Comparison of ENCODE assay signal across 19 cellular contexts in the genomic region with DNA sequence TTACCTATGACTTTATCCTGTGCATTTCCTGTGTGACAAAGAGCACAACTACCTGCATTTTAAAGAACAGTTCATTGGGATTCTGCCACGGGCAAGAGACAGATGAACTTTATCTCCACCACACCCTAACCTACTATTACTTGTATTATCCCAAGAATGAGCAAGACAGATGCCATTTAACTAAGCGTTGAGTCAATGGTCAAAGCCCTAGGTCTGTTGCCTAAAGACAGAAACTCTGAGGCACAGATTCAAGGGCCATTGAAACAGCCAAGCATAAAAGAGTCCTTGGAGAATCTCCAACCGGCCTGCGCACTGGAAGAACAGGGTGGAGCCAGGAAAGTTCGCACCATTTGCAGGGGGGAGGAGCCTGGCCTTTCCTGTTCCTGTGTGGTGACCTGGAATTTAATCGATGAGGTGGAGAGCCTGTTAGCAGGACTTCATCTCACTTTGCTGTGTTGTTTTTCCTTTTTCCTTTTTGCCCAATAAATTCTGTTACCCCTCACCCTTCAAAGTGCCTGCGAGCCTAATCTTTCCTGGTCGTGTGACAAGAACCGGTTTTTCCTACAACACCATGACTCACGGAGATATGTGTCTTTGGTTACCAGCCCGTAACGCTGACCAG.
DNase-seq lines count a peak whose midpoint lies in the region; ATAC-seq and TF ChIP-seq lines count a peak whose summit lies in the region.
"Had no signal": no experiment of that assay in that cellular context is flagged by ENCODE, and none has a peak within 500 bp of the region (broad histone marks: within the 10 kb centered on the region; RNA-seq: fewer than 3 reads in every experiment).

No MANE protein-coding gene starts in this region.

- no peak for TF ChIP-seq CTCF in colonic mucosa (IDR thresholded peaks at IDR 0.05)

- intact Hi-C loops in colonic mucosa (cut with DNase I) = no loop called here

- peak; percentile 38 for DNase-seq in DMS53 (lab: John Stamatoyannopoulos, UW)
- DNase-seq in NCI-H1048 (lab: John Stamatoyannopoulos, UW) = peak; percentile 27
- peak; percentile 48 for DNase-seq in colonic mucosa
- no peak for DNase-seq in effector CD4-positive, alpha-beta T cell
- DNase-seq in NCI-H345 (lab: John Stamatoyannopoulos, UW) = no peak
- DNase-seq in activated naive CD4-positive, alpha-beta T cell (lab: John Stamatoyannopoulos, UW) = no peak
- DNase-seq: activated CD4-positive, alpha-beta T cell treated with anti-CD3 and anti-CD28 coated beads, Interleukin-2, amount 50 U/mL, for 4 hours; activated CD8-positive, alpha-beta memory T cell treated with anti-CD3 and anti-CD28 coated beads, Interleukin-2, amount 50 U/mL, for 48 hours; activated naive CD8-positive, alpha-beta T cell treated with anti-CD3 and anti-CD28 coated beads, Interleukin-2, amount 50 U/mL, for 24 hours; brain microvascular endothelial cell; head of caudate nucleus; NCI-H1694 treated with DMSO at 0.1 percent for 48 hours; psoas muscle; stimulated activated CD4-positive, alpha-beta T cell treated with anti-CD3 and anti-CD28 coated beads, Interleukin-1b, Interleukin-23, amount 100 ng/mL, for 48 hours had no signal

- H3K4me1 ChIP-seq in colonic mucosa (peaks cover 4% of the 10 kb centered on the region), mucosa of rectum (ENCODE audit: control insufficient read depth in 2 of 2, insufficient read depth in 2 of 2, low read length in 2 of 2) (peaks cover 0 to 5% of the 10 kb centered on the region in 2 donors)
- H3K4me1 ChIP-seq: psoas muscle, suprapubic skin had no signal

- H3K27ac ChIP-seq in colonic mucosa (peak overlapping the region; percentile 46), mucosa of rectum (ENCODE audit: low read depth in 2 of 2, low read length in 2 of 2) (peak overlapping the region; percentile 49 to 65)
- H3K27ac ChIP-seq: brain microvascular endothelial cell, psoas muscle, suprapubic skin had no signal

- H3K9me3 ChIP-seq in colonic mucosa (no peaks in the 10 kb centered on the region), mucosa of rectum (ENCODE audit: control insufficient read depth in 2 of 2, low read length in 2 of 2) (no peaks in the 10 kb centered on the region)
- H3K9me3 ChIP-seq: psoas muscle, suprapubic skin had no signal

- no peak overlapping the region for H3K9ac ChIP-seq in colonic mucosa (ENCODE audit: low read depth in 2 of 2, low read length in 2 of 2)
- H3K9ac ChIP-seq in mucosa of rectum (ENCODE audit: low read depth in 1 of 2, low read length in 2 of 2) = no peak overlapping the region

- H3K4me3 ChIP-seq in colonic mucosa (no peak overlapping the region), mucosa of rectum (ENCODE audit: low read length in 2 of 2) (peak overlapping the region; percentile 13 to 17)
- H3K4me3 ChIP-seq: K562, psoas muscle, suprapubic skin had no signal

- H3K36me3 ChIP-seq in colonic mucosa (no peaks in the 10 kb centered on the region), mucosa of rectum (ENCODE audit: control insufficient read depth in 2 of 2, insufficient read depth in 2 of 2, low read length in 2 of 2) (no peaks in the 10 kb centered on the region)
- H3K36me3 ChIP-seq: brain microvascular endothelial cell, suprapubic skin had no signal

- H3K27me3 ChIP-seq in colonic mucosa (no peaks in the 10 kb centered on the region), mucosa of rectum (ENCODE audit: control insufficient read depth in 2 of 2, insufficient read depth in 2 of 2, low read length in 2 of 2) (no peaks in the 10 kb centered on the region)
- H3K27me3 ChIP-seq: brain microvascular endothelial cell, suprapubic skin had no signal

- ATAC-seq in HG03280 (IDR thresholded peaks at IDR 0.05; ENCODE audit: unreplicated experiment) = no peak
- ATAC-seq: activated naive CD8-positive, alpha-beta T cell treated with anti-CD3 and anti-CD28 coated beads, Interleukin-2, amount 50 U/mL, for 24 hours; K562; psoas muscle; stimulated activated effector memory CD8-positive, alpha-beta T cell treated with anti-CD3 and anti-CD28 coated beads, Interleukin-12 subunit alpha, Interleukin-12 subunit beta, amount 100 ng/mL, for 72 hours had no signal

Comparison
In these comparisons a context has a peak if more than half of its experiments do, and no peak if none do; other contexts are left out.
1. DNase-seq: peak in DMS53 (single experiment), NCI-H1048 (single experiment) and colonic mucosa (single experiment); none in effector CD4-positive, alpha-beta T cell (single experiment), NCI-H345 (single experiment) and activated naive CD4-positive, alpha-beta T cell (0 of 4).